2 cellular contexts compared by ENCODE assay signal in the genomic region with DNA sequence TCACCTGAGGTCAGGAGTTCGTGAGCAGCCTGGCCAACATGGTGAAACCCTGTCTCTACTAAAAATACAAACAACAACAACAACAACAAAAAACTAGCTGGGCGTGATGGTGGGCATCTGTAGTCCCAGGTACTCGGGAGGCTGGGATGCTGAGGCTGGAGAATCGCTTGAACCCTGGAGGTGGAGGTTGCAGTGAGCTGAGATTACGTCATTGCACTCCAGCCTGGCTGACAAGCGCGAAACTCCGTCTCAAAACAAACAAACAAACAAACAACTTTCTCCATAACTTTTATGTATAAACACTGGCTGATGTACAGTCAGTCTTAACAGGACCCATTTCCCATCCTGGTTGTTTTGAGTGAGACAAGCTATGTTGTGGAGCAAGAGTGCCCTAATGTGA.
TF ChIP-seq lines count a peak whose summit lies in the region.

No MANE protein-coding gene starts in this region.

TF ChIP-seq in HepG2, 621 proteins besides CTCF, POLR2A, EP300 and RAD21:
- no peak for TF ChIP-seq MAZ (IDR thresholded peaks at IDR 0.05; ENCODE audit: borderline replicate concordance, low read depth, low read length)
- no peak for TF ChIP-seq MAZ (CRISPR knock-in tag; IDR thresholded peaks at IDR 0.05; ENCODE audit: low read depth)
- peak; percentile 93 for TF ChIP-seq ATF7 (IDR thresholded peaks at IDR 0.05)
- no peak for TF ChIP-seq ATF7 (CRISPR knock-in tag; IDR thresholded peaks at IDR 0.05)
- no peak for TF ChIP-seq STAT5B (CRISPR knock-in tag; IDR thresholded peaks at IDR 0.05)

TF ChIP-seq in K562, 482 proteins besides CTCF, POLR2A, EP300 and RAD21:
- no peak for TF ChIP-seq SOX6 (IDR thresholded peaks at IDR 0.05)
- TF ChIP-seq, protein P1, sequence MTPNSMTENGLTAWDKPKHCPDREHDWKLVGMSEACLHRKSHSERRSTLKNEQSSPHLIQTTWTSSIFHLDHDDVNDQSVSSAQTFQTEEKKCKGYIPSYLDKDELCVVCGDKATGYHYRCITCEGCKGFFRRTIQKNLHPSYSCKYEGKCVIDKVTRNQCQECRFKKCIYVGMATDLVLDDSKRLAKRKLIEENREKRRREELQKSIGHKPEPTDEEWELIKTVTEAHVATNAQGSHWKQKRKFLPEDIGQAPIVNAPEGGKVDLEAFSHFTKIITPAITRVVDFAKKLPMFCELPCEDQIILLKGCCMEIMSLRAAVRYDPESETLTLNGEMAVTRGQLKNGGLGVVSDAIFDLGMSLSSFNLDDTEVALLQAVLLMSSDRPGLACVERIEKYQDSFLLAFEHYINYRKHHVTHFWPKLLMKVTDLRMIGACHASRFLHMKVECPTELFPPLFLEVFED (CRISPR knock-in tag; conservative IDR thresholded peaks at IDR 0.05) = no peak
- no peak for TF ChIP-seq MYBL2 (IDR thresholded peaks at IDR 0.05; ENCODE audit: low read depth)
- TF ChIP-seq MYBL2 (CRISPR knock-in tag; IDR thresholded peaks at IDR 0.05; ENCODE audit: borderline replicate concordance) = no peak
- no peak for TF ChIP-seq MTA2 (IDR thresholded peaks at IDR 0.05; ENCODE audit: low read depth)
- TF ChIP-seq, protein P2, sequence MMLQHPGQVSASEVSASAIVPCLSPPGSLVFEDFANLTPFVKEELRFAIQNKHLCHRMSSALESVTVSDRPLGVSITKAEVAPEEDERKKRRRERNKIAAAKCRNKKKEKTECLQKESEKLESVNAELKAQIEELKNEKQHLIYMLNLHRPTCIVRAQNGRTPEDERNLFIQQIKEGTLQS (IDR thresholded peaks at IDR 0.05) = peak; percentile 29
- TF ChIP-seq, protein P2 (CRISPR knock-in tag; conservative IDR thresholded peaks at IDR 0.05) = no peak
- TF ChIP-seq ATF7 (IDR thresholded peaks at IDR 0.05) = peak; percentile 64; the same call in 1 of the 2 replicates
